ENCODE assay signal across 1 cellular context in the genomic region with DNA sequence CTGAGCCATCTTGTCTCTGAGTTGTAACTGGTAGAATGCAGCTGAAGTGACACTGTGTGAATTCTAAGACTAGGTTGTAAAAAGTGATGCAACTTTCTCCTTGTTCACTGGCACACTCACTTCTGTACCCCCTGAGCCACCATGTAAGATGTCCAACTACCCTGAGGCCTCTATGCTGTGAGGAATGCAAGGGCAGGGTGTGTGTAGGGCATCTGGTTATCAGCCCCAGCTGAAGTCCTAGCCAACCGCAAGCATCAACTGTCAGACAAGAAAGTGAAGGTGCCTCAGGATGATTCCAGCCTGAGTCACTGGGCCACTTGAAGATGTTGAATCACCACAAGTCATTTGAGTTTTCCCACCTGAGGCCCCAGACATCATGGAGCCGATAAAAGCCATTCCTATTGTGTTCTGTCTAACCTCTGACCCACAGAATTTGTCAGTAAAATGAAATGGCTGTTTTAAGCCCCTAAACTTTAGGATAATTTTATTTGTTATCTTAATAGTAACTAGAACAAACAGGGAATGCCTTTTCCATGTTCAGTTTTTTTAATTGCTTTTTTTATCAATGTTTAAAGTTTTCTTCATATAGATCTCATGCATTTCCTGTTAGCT.
TF ChIP-seq lines count a peak whose summit lies in the region.

No MANE protein-coding gene starts in this region.

TF ChIP-seq in K562, 482 proteins besides CTCF, POLR2A, EP300 and RAD21 (continued from another document):
- TF ChIP-seq, protein P1, sequence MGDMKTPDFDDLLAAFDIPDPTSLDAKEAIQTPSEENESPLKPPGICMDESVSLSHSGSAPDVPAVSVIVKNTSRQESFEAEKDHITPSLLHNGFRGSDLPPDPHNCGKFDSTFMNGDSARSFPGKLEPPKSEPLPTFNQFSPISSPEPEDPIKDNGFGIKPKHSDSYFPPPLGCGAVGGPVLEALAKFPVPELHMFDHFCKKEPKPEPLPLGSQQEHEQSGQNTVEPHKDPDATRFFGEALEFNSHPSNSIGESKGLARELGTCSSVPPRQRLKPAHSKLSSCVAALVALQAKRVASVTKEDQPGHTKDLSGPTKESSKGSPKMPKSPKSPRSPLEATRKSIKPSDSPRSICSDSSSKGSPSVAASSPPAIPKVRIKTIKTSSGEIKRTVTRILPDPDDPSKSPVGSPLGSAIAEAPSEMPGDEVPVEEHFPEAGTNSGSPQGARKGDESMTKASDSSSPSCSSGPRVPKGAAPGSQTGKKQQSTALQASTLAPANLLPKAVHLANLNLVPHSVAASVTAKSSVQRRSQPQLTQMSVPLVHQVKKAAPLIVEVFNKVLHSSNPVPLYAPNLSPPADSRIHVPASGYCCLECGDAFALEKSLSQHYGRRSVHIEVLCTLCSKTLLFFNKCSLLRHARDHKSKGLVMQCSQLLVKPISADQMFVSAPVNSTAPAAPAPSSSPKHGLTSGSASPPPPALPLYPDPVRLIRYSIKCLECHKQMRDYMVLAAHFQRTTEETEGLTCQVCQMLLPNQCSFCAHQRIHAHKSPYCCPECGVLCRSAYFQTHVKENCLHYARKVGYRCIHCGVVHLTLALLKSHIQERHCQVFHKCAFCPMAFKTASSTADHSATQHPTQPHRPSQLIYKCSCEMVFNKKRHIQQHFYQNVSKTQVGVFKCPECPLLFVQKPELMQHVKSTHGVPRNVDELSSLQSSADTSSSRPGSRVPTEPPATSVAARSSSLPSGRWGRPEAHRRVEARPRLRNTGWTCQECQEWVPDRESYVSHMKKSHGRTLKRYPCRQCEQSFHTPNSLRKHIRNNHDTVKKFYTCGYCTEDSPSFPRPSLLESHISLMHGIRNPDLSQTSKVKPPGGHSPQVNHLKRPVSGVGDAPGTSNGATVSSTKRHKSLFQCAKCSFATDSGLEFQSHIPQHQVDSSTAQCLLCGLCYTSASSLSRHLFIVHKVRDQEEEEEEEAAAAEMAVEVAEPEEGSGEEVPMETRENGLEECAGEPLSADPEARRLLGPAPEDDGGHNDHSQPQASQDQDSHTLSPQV (IDR thresholded peaks at IDR 0.05) = peak; percentile 93
- TF ChIP-seq CEBPZ (IDR thresholded peaks at IDR 0.05; ENCODE audit: borderline replicate concordance, low read depth, low read length) (no peak), ZNF444 (CRISPR knock-in tag; IDR thresholded peaks at IDR 0.05) (no peak), FOS (IDR thresholded peaks at IDR 0.05; ENCODE audit: extremely low read depth, insufficient read length) (peak; percentile 72), ZNF408 (CRISPR knock-in tag; IDR thresholded peaks at IDR 0.05; ENCODE audit: low read depth) (no peak), ZNF224 (CRISPR knock-in tag; IDR thresholded peaks at IDR 0.05) (no peak), XRCC4 (IDR thresholded peaks at IDR 0.05; ENCODE audit: extremely low read depth, insufficient read depth, insufficient read length) (no peak), FOXA3 (CRISPR knock-in tag; conservative IDR thresholded peaks at IDR 0.05 in 1 of 2, IDR thresholded peaks at IDR 0.05 in 1 of 2) (no peak), KAT2B (IDR thresholded peaks at IDR 0.05; ENCODE audit: low read depth, low read length) (no peak)
- TF ChIP-seq, protein P2, sequence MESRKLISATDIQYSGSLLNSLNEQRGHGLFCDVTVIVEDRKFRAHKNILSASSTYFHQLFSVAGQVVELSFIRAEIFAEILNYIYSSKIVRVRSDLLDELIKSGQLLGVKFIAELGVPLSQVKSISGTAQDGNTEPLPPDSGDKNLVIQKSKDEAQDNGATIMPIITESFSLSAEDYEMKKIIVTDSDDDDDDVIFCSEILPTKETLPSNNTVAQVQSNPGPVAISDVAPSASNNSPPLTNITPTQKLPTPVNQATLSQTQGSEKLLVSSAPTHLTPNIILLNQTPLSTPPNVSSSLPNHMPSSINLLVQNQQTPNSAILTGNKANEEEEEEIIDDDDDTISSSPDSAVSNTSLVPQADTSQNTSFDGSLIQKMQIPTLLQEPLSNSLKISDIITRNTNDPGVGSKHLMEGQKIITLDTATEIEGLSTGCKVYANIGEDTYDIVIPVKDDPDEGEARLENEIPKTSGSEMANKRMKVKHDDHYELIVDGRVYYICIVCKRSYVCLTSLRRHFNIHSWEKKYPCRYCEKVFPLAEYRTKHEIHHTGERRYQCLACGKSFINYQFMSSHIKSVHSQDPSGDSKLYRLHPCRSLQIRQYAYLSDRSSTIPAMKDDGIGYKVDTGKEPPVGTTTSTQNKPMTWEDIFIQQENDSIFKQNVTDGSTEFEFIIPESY (CRISPR knock-in tag; IDR thresholded peaks at IDR 0.05) = peak; percentile 13; the same call in 1 of the 2 replicates
